ENCODE assay signal across 1 cellular context in genomic region chr15:90950676-90951075, GRCh38.
TF ChIP-seq lines count a peak whose summit lies in the region.

No MANE protein-coding gene starts in this region.

TF ChIP-seq in K562, 482 proteins besides CTCF, POLR2A, EP300 and RAD21:
- TF ChIP-seq TFE3 (CRISPR knock-in tag; IDR thresholded peaks at IDR 0.05), result no peak
- no peak for TF ChIP-seq HNRNPH1 (optimal IDR thresholded peaks at IDR 0.05; ENCODE audit: low read depth, low read length)
- TF ChIP-seq ZMIZ1 (IDR thresholded peaks at IDR 0.05; ENCODE audit: low read depth in 2 of 2, low read length in 2 of 2), result no peak
- TF ChIP-seq RBM25 (IDR thresholded peaks at IDR 0.05; ENCODE audit: low read depth, low read length, severe bottlenecking), result peak; percentile 67
- no peak for TF ChIP-seq POLR3G (IDR thresholded peaks at IDR 0.05; ENCODE audit: extremely low read depth, insufficient read length, insufficient replicate concordance)
- no peak for TF ChIP-seq GTF2B (IDR thresholded peaks at IDR 0.05; ENCODE audit: extremely low read depth, insufficient read length)
- TF ChIP-seq BCOR (IDR thresholded peaks at IDR 0.05), result peak; percentile 51; the same call in 1 of the 2 replicates
- TF ChIP-seq ZNF354B (CRISPR knock-in tag; IDR thresholded peaks at IDR 0.05), result no peak
